In genomic region chr3:126207166-126207565, GRCh38 we compare ENCODE assay signal across 19 cellular contexts. TPM values are rescaled to one million over a fixed set of nuclear protein-coding genes. Genes with fewer than 3 reads are reported as not detected.
DNase-seq lines count a peak whose midpoint lies in the region; ATAC-seq and TF ChIP-seq lines count a peak whose summit lies in the region.
"Had no signal": no experiment of that assay in that cellular context is flagged by ENCODE, and none has a peak within 500 bp of the region (broad histone marks: within the 10 kb centered on the region; RNA-seq: fewer than 3 reads in every experiment).

No MANE protein-coding gene starts in this region.

- no peak overlapping the region for H3K18ac ChIP-seq in IMR-90 (ENCODE audit: low read depth, low read length)

- H4K20me1 ChIP-seq in IMR-90 (ENCODE audit: insufficient read depth, low read length) = no peaks in the 10 kb centered on the region

- no peak overlapping the region for H3K56ac ChIP-seq in IMR-90 (ENCODE audit: extremely low read depth, insufficient read depth, low read length)

- TF ChIP-seq POLR2A in IMR-90 (IDR thresholded peaks at IDR 0.05; ENCODE audit: low read depth, low read length) (no peak), tibial nerve (IDR thresholded peaks at IDR 0.05) (no peak)

- H3K14ac ChIP-seq in IMR-90 (replicated peaks; ENCODE audit: low read depth, low read length) = no peak overlapping the region; the same call in 1 of the 2 replicates

- no peak for TF ChIP-seq RAD21 in IMR-90 (IDR thresholded peaks at IDR 0.05; ENCODE audit: low read length)

- H2BK5ac ChIP-seq in IMR-90 (ENCODE audit: low read depth, low read length, poor library complexity, severe bottlenecking) = no peak overlapping the region

- H2BK120ac ChIP-seq in IMR-90 (ENCODE audit: low read depth, low read length) = peak overlapping the region; percentile 65

- H4K91ac ChIP-seq in IMR-90 (ENCODE audit: insufficient read depth, low read depth, low read length) = peak overlapping the region; percentile 41; the same call in 1 of the 2 replicates

- no peak overlapping the region for H3K9ac ChIP-seq in IMR-90 (ENCODE audit: low read depth, low read length)
- H3K9ac ChIP-seq: GM23248 had no signal

- peak; percentile 20 for DNase-seq in EH (ENCODE audit: low read depth)
- DNase-seq in IMR-90 = no peak
- no peak for DNase-seq in coronary artery (ENCODE audit: low spot score)
- DNase-seq in tibial nerve (ENCODE audit: low spot score in 2 of 2) = no peak
- no peak for DNase-seq in NCI-H2107 (lab: John Stamatoyannopoulos, UW)
- DNase-seq: ACHN, GM23248, H9, Kasumi-1, MV-4-11, NCI-H1105 treated with DMSO at 0.1 percent for 48 hours, NCI-H146, NCI-H1930, NCI-H446, NCI-H524 treated with DMSO at 0.1 percent for 48 hours, NCI-H774 had no signal

- H2BK20ac ChIP-seq in IMR-90 (ENCODE audit: low read depth, low read length) = peak overlapping the region; percentile 58

- no peak overlapping the region for H2AK9ac ChIP-seq in IMR-90 (replicated peaks; ENCODE audit: low read depth, low read length, poor library complexity)

- H3K9me3 ChIP-seq in IMR-90 (ENCODE audit: control insufficient read depth, insufficient read depth, low read length) (no peaks in the 10 kb centered on the region), tibial nerve (no peaks in the 10 kb centered on the region)

- ATAC-seq in IMR-90 (ENCODE audit: low read depth) (no peak), HG03460 (IDR thresholded peaks at IDR 0.05; ENCODE audit: unreplicated experiment) (no peak), HG03354 (IDR thresholded peaks at IDR 0.05; ENCODE audit: poor library complexity, severe bottlenecking, unreplicated experiment) (no peak)
- ATAC-seq: SK-N-SH treated with all-trans-retinoic acid at 6 μM for 48 hours had no signal

- peak overlapping the region in 1 of 2 experiments; percentile 43; a peak in 2 of 4 replicates for H4K8ac ChIP-seq in IMR-90 (ENCODE audit: low read depth in 2 of 2, low read length in 2 of 2)

- H3K27ac ChIP-seq in IMR-90 (ENCODE audit: insufficient read depth, low read length) = no peak overlapping the region
- H3K27ac ChIP-seq in coronary artery = peak overlapping the region; percentile 12 to 59
- H3K27ac ChIP-seq in tibial nerve = peak overlapping the region in 3 of 4 donors; percentile 4 to 70 (median 40)
- H3K27ac ChIP-seq: GM23248 had no signal

- H2AK5ac ChIP-seq in IMR-90 (ENCODE audit: low read depth, low read length) = peak overlapping the region; percentile 63

- CTCF ChIA-PET in IMR-90 (lab: Yijun Ruan, JAX) = no interaction called here

- H3K4me3 ChIP-seq in IMR-90 (ENCODE audit: insufficient read depth, low read depth, low read length) (no peak overlapping the region), coronary artery (no peak overlapping the region), tibial nerve (no peak overlapping the region)
- H3K4me3 ChIP-seq: GM23248 had no signal

- H3K4me1 ChIP-seq in IMR-90 (ENCODE audit: control insufficient read depth, insufficient read depth, low read length) = peaks cover 5% of the 10 kb centered on the region
- H3K4me1 ChIP-seq in tibial nerve = peaks cover 0 to 41% (median 11%) of the 10 kb centered on the region in 4 donors

- no peak overlapping the region for H3K4me2 ChIP-seq in IMR-90 (ENCODE audit: low read depth, low read length)

- no peak overlapping the region for H4K5ac ChIP-seq in IMR-90 (ENCODE audit: low read depth, low read length)

- TF ChIP-seq EP300 in tibial nerve (IDR thresholded peaks at IDR 0.05) = no peak

- peak overlapping the region; percentile 56; the same call in 1 of the 3 replicates for H2BK15ac ChIP-seq in IMR-90 (ENCODE audit: low read depth, low read length)

- no CpG with 5 or more reads among the region's 5 CpGs for WGBS in IMR-90 (ENCODE audit: extremely low coverage in 2 of 2, insufficient read length in 1 of 2), 2 experiments
- 82 to 93% methylated on average over 5 of the region's 5 CpGs for WGBS in tibial nerve, 2 donors

- H3K9me1 ChIP-seq in IMR-90 (ENCODE audit: insufficient read depth, low read length) = peaks cover 2% of the 10 kb centered on the region; the same call in 1 of the 2 replicates

- H3K4ac ChIP-seq in IMR-90 (ENCODE audit: low read depth, low read length) = peak overlapping the region; percentile 47; the same call in 1 of the 2 replicates

- H3K23ac ChIP-seq in IMR-90 (ENCODE audit: low read depth, low read length) = no peak overlapping the region

- no peaks in the 10 kb centered on the region for H3K79me1 ChIP-seq in IMR-90 (ENCODE audit: low read depth in 1 of 2, low read length in 2 of 2)

- POLR2A ChIA-PET in IMR-90 (lab: Charles Lee; ENCODE audit: unreplicated experiment) = no interaction called here

- no peaks in the 10 kb centered on the region for H3K36me3 ChIP-seq in IMR-90 (ENCODE audit: control insufficient read depth, insufficient read depth, low read length)
- H3K36me3 ChIP-seq in tibial nerve = no peaks in the 10 kb centered on the region

- H3K27me3 ChIP-seq in IMR-90 (ENCODE audit: control insufficient read depth, insufficient read depth, low read length) (no peaks in the 10 kb centered on the region; the same call in 1 of the 2 replicates), tibial nerve (no peaks in the 10 kb centered on the region)

- in situ Hi-C loops in IMR-90 (cut with MboI; ENCODE audit: low sequenced_read_pairs) = no loop called here

- dilution Hi-C loops in IMR-90 (cut with HindIII; ENCODE audit: low sequenced_read_pairs, unreplicated experiment) = no loop called here

- intact Hi-C loops in IMR-90 (cut with micrococcal nuclease) = no loop called here

- no TSS peak for BruUV-seq in IMR-90 (replicated peaks; lab: Mats Ljungman, UMichigan)

- TF ChIP-seq CTCF in IMR-90 (conservative IDR thresholded peaks at IDR 0.05; ENCODE audit: low read depth, low read length) = no peak
- no peak for TF ChIP-seq CTCF in coronary artery (IDR thresholded peaks at IDR 0.05)
- TF ChIP-seq CTCF in tibial nerve (IDR thresholded peaks at IDR 0.05) = no peak

- H2AFZ ChIP-seq in IMR-90 (replicated peaks; ENCODE audit: low read length, poor library complexity) = no peak overlapping the region
- H2AFZ ChIP-seq: GM23248 had no signal

TF ChIP-seq in IMR-90, 13 proteins besides CTCF, POLR2A, EP300 and RAD21:
- no peak for TF ChIP-seq CEBPB (IDR thresholded peaks at IDR 0.05; ENCODE audit: low read depth, low read length)
- TF ChIP-seq MXI1 (IDR thresholded peaks at IDR 0.05; ENCODE audit: borderline replicate concordance, low read depth, low read length) = no peak
- no peak for TF ChIP-seq USF2 (IDR thresholded peaks at IDR 0.05; ENCODE audit: low read depth, low read length)
- no peak for TF ChIP-seq RCOR1 (IDR thresholded peaks at IDR 0.05; ENCODE audit: insufficient replicate concordance, low read length)
- TF ChIP-seq RFX5 (IDR thresholded peaks at IDR 0.05; ENCODE audit: low read depth, low read length) = no peak
- no peak for TF ChIP-seq MAFK (IDR thresholded peaks at IDR 0.05; ENCODE audit: low read depth, low read length)
- TF ChIP-seq CHD1 (IDR thresholded peaks at IDR 0.05; ENCODE audit: low read depth, low read length) = no peak
- no peak for TF ChIP-seq MAZ (IDR thresholded peaks at IDR 0.05; ENCODE audit: borderline replicate concordance, low read depth, low read length)
- no peak for TF ChIP-seq SMC3 (IDR thresholded peaks at IDR 0.05; ENCODE audit: low read depth, low read length)
- no peak for TF ChIP-seq FOS (IDR thresholded peaks at IDR 0.05; ENCODE audit: low read depth, low read length)
- no peak for TF ChIP-seq ELK1 (IDR thresholded peaks at IDR 0.05; ENCODE audit: borderline replicate concordance, low read depth, low read length)
- TF ChIP-seq NFE2L2 (IDR thresholded peaks at IDR 0.05; ENCODE audit: low read depth, low read length) = no peak
- TF ChIP-seq BHLHE40 (IDR thresholded peaks at IDR 0.05; ENCODE audit: low read depth, low read length) = no peak

RNA-seq across cellular contexts. Expression of gene ALDH1L1, which starts 26.8 kb away (rescaled TPM):
- not detected in 2 replicates for total RNA-seq in IMR-90 (2012; rRNA removed)
- polyA plus RNA-seq in IMR-90 (2012; rRNA removed) = not detected in 2 replicates
- not detected in 2 replicates for polyA plus RNA-seq in IMR-90 (2012; cell fraction: cytosol; rRNA removed)
- polyA plus RNA-seq in IMR-90 (2012; cell fraction: nucleus; rRNA removed; ENCODE audit: low replicate concordance) = 0.24 TPM in 1 of 2 replicates, not detected in the other
- 10 to 100 TPM; 34.5 to 87.3 (median 50.8) TPM for total RNA-seq in tibial nerve
- total RNA-seq: GM23248 had no signal
- polyA plus RNA-seq: GM23248 had no signal

Comparison
In these comparisons a context has a peak if more than half of its experiments do, and no peak if none do; other contexts are left out.
1. RNA of gene ALDH1L1, which starts 26.8 kb away (total RNA-seq): 34.5 to 87.3 TPM in tibial nerve; not detected in IMR-90; every median in the first group is over 10 times any median in the second.